In genomic region chr16:81650982-81651562, GRCh38 we compare ENCODE assay signal across 10 cellular contexts.
DNase-seq lines count a peak whose midpoint lies in the region; ATAC-seq, FAIRE-seq and TF ChIP-seq lines count a peak whose summit lies in the region.
"Had no signal": no experiment of that assay in that cellular context is flagged by ENCODE, and none has a peak within 500 bp of the region (broad histone marks: within the 10 kb centered on the region; RNA-seq: fewer than 3 reads in every experiment).

No MANE protein-coding gene starts in this region.

- H3K36me3 ChIP-seq in K562 (ENCODE audit: control insufficient read depth, insufficient read depth, low read length) (peaks cover 32% of the 10 kb centered on the region), smooth muscle cell (ENCODE audit: low read depth) (no peaks in the 10 kb centered on the region)

- no TSS peak for BruUV-seq in K562 (replicated peaks; lab: Mats Ljungman, UMichigan)

- H3K27me3 Mint-ChIP-seq in activated naive CD4-positive, alpha-beta T cell treated with anti-CD3 and anti-CD28 coated beads, Interleukin-2, amount 10 ng/mL, durations not matched to agents 7 days and 5 days, result no peaks in the 10 kb centered on the region

- H3K9ac ChIP-seq in K562 (ENCODE audit: insufficient read depth in 1 of 2, low read depth in 2 of 2, low read length in 2 of 2) (peak overlapping the region; percentile 31 to 60), smooth muscle cell (ENCODE audit: low read depth) (peak overlapping the region; percentile 53)

- no peaks in the 10 kb centered on the region for H3K9me1 ChIP-seq in K562 (ENCODE audit: control insufficient read depth, insufficient read depth, low read length)

- no peaks in the 10 kb centered on the region for H3K27me3 ChIP-seq in K562 (ENCODE audit: control insufficient read depth in 2 of 2, insufficient read depth in 2 of 2, low read length in 2 of 2)
- no peaks in the 10 kb centered on the region for H3K27me3 ChIP-seq in smooth muscle cell (ENCODE audit: low read depth)

- H3K4me2 ChIP-seq in K562 (ENCODE audit: insufficient read depth, low read length) (peak overlapping the region; percentile 62), smooth muscle cell (peak overlapping the region; percentile 34)

- H3K79me2 ChIP-seq in K562 (ENCODE audit: control insufficient read depth, insufficient read depth, low read length), result peaks cover 52% of the 10 kb centered on the region
- peaks cover 36% of the 10 kb centered on the region for H3K79me2 ChIP-seq in smooth muscle cell (ENCODE audit: low read depth)

- no peak overlapping the region for H3K27ac Mint-ChIP-seq in activated naive CD4-positive, alpha-beta T cell treated with anti-CD3 and anti-CD28 coated beads, Interleukin-2, amount 10 ng/mL, durations not matched to agents 7 days and 5 days

- no peak overlapping the region for H2AFZ ChIP-seq in K562 (ENCODE audit: low read depth, low read length)
- H2AFZ ChIP-seq in smooth muscle cell (ENCODE audit: low read depth), result no peak overlapping the region

- H4K20me1 ChIP-seq in K562 (replicated peaks; ENCODE audit: control insufficient read depth, insufficient read depth, low read length) (peaks cover 5% of the 10 kb centered on the region; the same call in 1 of the 2 replicates), smooth muscle cell (ENCODE audit: low read depth) (peaks cover 17% of the 10 kb centered on the region)

- no peak for FAIRE-seq in K562 (lab: Jason Lieb, UNC)

- no peak for TF ChIP-seq RAD21 in K562 (CRISPR knock-in tag; conservative IDR thresholded peaks at IDR 0.05 in 1 of 2, IDR thresholded peaks at IDR 0.05 in 1 of 2)

- no peaks in the 10 kb centered on the region for H3K4me1 Mint-ChIP-seq in activated naive CD4-positive, alpha-beta T cell treated with anti-CD3 and anti-CD28 coated beads, Interleukin-2, amount 10 ng/mL, durations not matched to agents 7 days and 5 days

- H3K4me3 Mint-ChIP-seq in activated naive CD4-positive, alpha-beta T cell treated with anti-CD3 and anti-CD28 coated beads, Interleukin-2, amount 10 ng/mL, durations not matched to agents 7 days and 5 days, result no peak overlapping the region

- TF ChIP-seq CTCF in K562 (IDR thresholded peaks at IDR 0.05 in 2 of 3, conservative IDR thresholded peaks at IDR 0.05 in 1 of 3; ENCODE audit: insufficient read depth in 2 of 3, low read depth in 1 of 3, low read length in 3 of 3) (no peak), smooth muscle cell (IDR thresholded peaks at IDR 0.05; ENCODE audit: borderline replicate concordance, insufficient read depth, poor library complexity, severe bottlenecking) (no peak)

- TF ChIP-seq POLR2A in K562 (conservative IDR thresholded peaks at IDR 0.05), result no peak

- WGBS in K562 (ENCODE audit: insufficient coverage, low coverage, missing lambda C conversion rate), result 58% methylated on average over 16 of the region's 16 CpGs
- WGBS in smooth muscle cell (ENCODE audit: low lambda C conversion rate), result 47% methylated on average over 16 of the region's 16 CpGs

- in situ Hi-C loops in K562 (cut with MboI), result no loop called here

- H3K27ac ChIP-seq in K562 (ENCODE audit: extremely low read depth, low read depth, low read length) (peak overlapping the region; percentile 63; the same call in 2 of the 3 replicates), smooth muscle cell (ENCODE audit: low read depth) (peak overlapping the region; percentile 96)

- POLR2A ChIA-PET in K562 (lab: Yijun Ruan, JAX), result interaction anchor here (0.6 to 1.2 kb wide), 8 partner anchors 8 to 1927 kb away, joined by 3 to 6 read pairs (median 3); no protein-coding TSS in a partner anchor

- no peaks in the 10 kb centered on the region for H3K9me3 ChIP-seq in K562 (replicated peaks; ENCODE audit: control insufficient read depth, insufficient read depth, low read depth, low read length)
- H3K9me3 ChIP-seq in smooth muscle cell (replicated peaks; ENCODE audit: low read depth), result no peaks in the 10 kb centered on the region

- H3K36me3 Mint-ChIP-seq in activated naive CD4-positive, alpha-beta T cell treated with anti-CD3 and anti-CD28 coated beads, Interleukin-2, amount 10 ng/mL, durations not matched to agents 7 days and 5 days, result no peaks in the 10 kb centered on the region

- intact Hi-C loops in K562 (cut with micrococcal nuclease), result no loop called here

- peak; percentile 37 for DNase-seq in NCI-H128 (lab: John Stamatoyannopoulos, UW; ENCODE audit: unreplicated experiment)
- DNase-seq in K562 (ENCODE audit: extremely low read depth in 1 of 4, low spot score in 3 of 4), result peak; percentile 66 to 74 (median 68)
- peak; percentile 82 for DNase-seq in islet precursor cell
- no peak for DNase-seq in smooth muscle cell (lab: John Stamatoyannopoulos, UW; ENCODE audit: unreplicated experiment)
- no peak for DNase-seq in activated naive CD4-positive, alpha-beta T cell treated with anti-CD3 and anti-CD28 coated beads, Interleukin-2, amount 10 ng/mL, durations not matched to agents 7 days and 5 days
- no peak for DNase-seq in LoVo (ENCODE audit: low spot score)
- DNase-seq: activated naive CD4-positive, alpha-beta T cell treated with anti-CD3 and anti-CD28 coated beads, Interleukin-2, amount 50 U/mL, for 16 hours; IMR-90 had no signal

- ATAC-seq in K562 (peak; percentile 72), GM21360 (IDR thresholded peaks at IDR 0.05; ENCODE audit: unreplicated experiment) (no peak), HG02870 (IDR thresholded peaks at IDR 0.05; ENCODE audit: unreplicated experiment) (no peak)

- H3K4me3 ChIP-seq in K562 (no peak overlapping the region), smooth muscle cell (no peak overlapping the region)

- peak; percentile 11; the same call in 1 of the 2 replicates for TF ChIP-seq EP300 in K562 (IDR thresholded peaks at IDR 0.05; ENCODE audit: low read length)

- peaks cover 9% of the 10 kb centered on the region for H3F3A ChIP-seq in smooth muscle cell (ENCODE audit: low read depth)

- H3K9me3 Mint-ChIP-seq in activated naive CD4-positive, alpha-beta T cell treated with anti-CD3 and anti-CD28 coated beads, Interleukin-2, amount 10 ng/mL, durations not matched to agents 7 days and 5 days, result no peaks in the 10 kb centered on the region

- peaks cover 40 to 42% of the 10 kb centered on the region in 2 experiments for H3K4me1 ChIP-seq in K562 (replicated peaks in 1 of 2; ENCODE audit: control insufficient read depth in 2 of 2, insufficient read depth in 2 of 2, low read length in 2 of 2)
- peaks cover 33% of the 10 kb centered on the region for H3K4me1 ChIP-seq in smooth muscle cell (ENCODE audit: low read depth)

- CTCF ChIA-PET in K562 (lab: Yijun Ruan, JAX; ENCODE audit: low intra/inter-chr PET ratio), result no interaction called here
- CTCF ChIA-PET in activated naive CD4-positive, alpha-beta T cell treated with anti-CD3 and anti-CD28 coated beads, Interleukin-2, amount 10 ng/mL, durations not matched to agents 7 days and 5 days (lab: Charles Lee), result no interaction called here

TF ChIP-seq in K562, 482 proteins besides CTCF, POLR2A, EP300 and RAD21 (continues in another document):
- TF ChIP-seq IRF2 (CRISPR knock-in tag; IDR thresholded peaks at IDR 0.05) (no peak), PRDM10 (IDR thresholded peaks at IDR 0.05; ENCODE audit: partially characterized antibody) (peak; percentile 66), THRA (IDR thresholded peaks at IDR 0.05) (no peak), GATA2 (CRISPR knock-in tag; IDR thresholded peaks at IDR 0.05) (no peak), RFX7 (CRISPR knock-in tag; IDR thresholded peaks at IDR 0.05) (no peak)
- TF ChIP-seq, protein P1, sequence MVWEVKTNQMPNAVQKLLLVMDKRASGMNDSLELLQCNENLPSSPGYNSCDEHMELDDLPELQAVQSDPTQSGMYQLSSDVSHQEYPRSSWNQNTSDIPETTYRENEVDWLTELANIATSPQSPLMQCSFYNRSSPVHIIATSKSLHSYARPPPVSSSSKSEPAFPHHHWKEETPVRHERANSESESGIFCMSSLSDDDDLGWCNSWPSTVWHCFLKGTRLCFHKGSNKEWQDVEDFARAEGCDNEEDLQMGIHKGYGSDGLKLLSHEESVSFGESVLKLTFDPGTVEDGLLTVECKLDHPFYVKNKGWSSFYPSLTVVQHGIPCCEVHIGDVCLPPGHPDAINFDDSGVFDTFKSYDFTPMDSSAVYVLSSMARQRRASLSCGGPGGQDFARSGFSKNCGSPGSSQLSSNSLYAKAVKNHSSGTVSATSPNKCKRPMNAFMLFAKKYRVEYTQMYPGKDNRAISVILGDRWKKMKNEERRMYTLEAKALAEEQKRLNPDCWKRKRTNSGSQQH (CRISPR knock-in tag; IDR thresholded peaks at IDR 0.05), result no peak

Comparison
In these comparisons a context has a peak if more than half of its experiments do, and no peak if none do; other contexts are left out.
1. DNase-seq: peak in NCI-H128 (single experiment), K562 (4 of 4) and islet precursor cell (single experiment); none in smooth muscle cell (single experiment), activated naive CD4-positive, alpha-beta T cell treated with anti-CD3 and anti-CD28 coated beads, Interleukin-2, amount 10 ng/mL, durations not matched to agents 7 days and 5 days (single experiment) and LoVo (single experiment).